29 cellular contexts compared by ENCODE assay signal in the genomic region with DNA sequence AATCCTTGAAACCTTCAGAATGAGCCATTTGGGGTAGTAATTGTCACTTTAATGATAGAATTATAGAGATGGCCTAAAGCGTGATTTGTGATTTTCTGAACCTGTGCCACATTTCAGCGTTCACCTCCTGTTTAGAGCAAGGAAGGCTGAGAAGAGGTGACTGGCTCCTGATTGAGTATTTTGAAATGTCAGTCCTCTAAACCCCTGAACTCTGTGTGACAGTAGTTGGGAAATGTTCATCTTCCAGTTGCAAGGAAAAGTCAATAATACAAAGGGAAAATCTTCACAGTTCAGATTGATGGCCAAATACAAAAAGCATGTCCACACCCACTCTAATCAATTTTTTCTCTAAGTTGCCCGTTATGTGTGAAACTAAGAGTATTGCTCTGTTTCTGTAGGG.
DNase-seq lines count a peak whose midpoint lies in the region; ATAC-seq and TF ChIP-seq lines count a peak whose summit lies in the region.
"Had no signal": no experiment of that assay in that cellular context is flagged by ENCODE, and none has a peak within 500 bp of the region (broad histone marks: within the 10 kb centered on the region; RNA-seq: fewer than 3 reads in every experiment).

No MANE protein-coding gene starts in this region.

- peaks cover 25% of the 10 kb centered on the region for H3K36me3 Mint-ChIP-seq in central memory CD8-positive, alpha-beta T cell (ENCODE audit: insufficient read depth)
- H3K36me3 Mint-ChIP-seq in activated CD8-positive, alpha-beta memory T cell treated with anti-CD3 and anti-CD28 coated beads, Interleukin-2, amount 10 ng/mL, durations not matched to agents 7 days and 5 days = peaks cover 19% of the 10 kb centered on the region

- H3K4me1 Mint-ChIP-seq in central memory CD8-positive, alpha-beta T cell = peaks cover 18% of the 10 kb centered on the region
- peaks cover 8% of the 10 kb centered on the region for H3K4me1 Mint-ChIP-seq in activated CD8-positive, alpha-beta memory T cell treated with anti-CD3 and anti-CD28 coated beads, Interleukin-2, amount 10 ng/mL, durations not matched to agents 7 days and 5 days

- peaks cover 0 to 21% (median 0%) of the 10 kb centered on the region in 9 donors for H3K36me3 ChIP-seq in heart right ventricle
- no peaks in the 10 kb centered on the region for H3K36me3 ChIP-seq in lower lobe of right lung
- H3K36me3 ChIP-seq in transverse colon = no peaks in the 10 kb centered on the region
- H3K36me3 ChIP-seq: breast epithelium had no signal

- in situ Hi-C loops in transverse colon (cut with MboI; ENCODE audit: low pct_ligation_motif_present in 1 of 4, low pct_unique_long_range_greater_than_20kb in 1 of 4, low sequenced_read_pairs in 3 of 4) = no loop called here

- H3K27me3 Mint-ChIP-seq in central memory CD8-positive, alpha-beta T cell = no peaks in the 10 kb centered on the region
- no peaks in the 10 kb centered on the region for H3K27me3 Mint-ChIP-seq in activated CD8-positive, alpha-beta memory T cell treated with anti-CD3 and anti-CD28 coated beads, Interleukin-2, amount 10 ng/mL, durations not matched to agents 7 days and 5 days

- TF ChIP-seq CTCF in heart right ventricle (IDR thresholded peaks at IDR 0.05) (no peak), lower lobe of right lung (IDR thresholded peaks at IDR 0.05) (no peak), transverse colon (IDR thresholded peaks at IDR 0.05) (no peak)

- ATAC-seq in heart right ventricle (no peak), left ventricle myocardium superior (no peak), lower lobe of right lung (no peak), GM21717 (IDR thresholded peaks at IDR 0.05; ENCODE audit: unreplicated experiment) (no peak)
- ATAC-seq in central memory CD8-positive, alpha-beta T cell (replicated peaks; ENCODE audit: extremely low read depth, poor library complexity, severe bottlenecking) = no peak
- no peak for ATAC-seq in activated CD8-positive, alpha-beta memory T cell treated with anti-CD3 and anti-CD28 coated beads, Interleukin-2, amount 10 ng/mL, durations not matched to agents 7 days and 5 days
- ATAC-seq: A549; activated T-cell treated with anti-CD3 and anti-CD28 coated beads, Interleukin-2, amount 50 U/mL, for 4 hours; stimulated activated naive CD8-positive, alpha-beta T cell treated with anti-CD3 and anti-CD28 coated beads, Interleukin-15, Interleukin-2, amounts not matched to agents 100 U/mL and 50 U/mL, for 24 hours had no signal

- no peaks in the 10 kb centered on the region for H3K9me3 Mint-ChIP-seq in central memory CD8-positive, alpha-beta T cell
- no peaks in the 10 kb centered on the region for H3K9me3 Mint-ChIP-seq in activated CD8-positive, alpha-beta memory T cell treated with anti-CD3 and anti-CD28 coated beads, Interleukin-2, amount 10 ng/mL, durations not matched to agents 7 days and 5 days (ENCODE audit: low read depth)
- H3K9me3 Mint-ChIP-seq: activated T-cell treated with anti-CD3 and anti-CD28 coated beads, Interleukin-2, amount 50 U/mL, for 4 hours had no signal

- H3K4me1 ChIP-seq in heart right ventricle (peaks cover 0 to 12% (median 0%) of the 10 kb centered on the region in 9 donors), lower lobe of right lung (no peaks in the 10 kb centered on the region), transverse colon (no peaks in the 10 kb centered on the region)
- H3K4me1 ChIP-seq: A549, breast epithelium, testis had no signal

- H3K9me3 ChIP-seq in heart right ventricle (no peaks in the 10 kb centered on the region), lower lobe of right lung (no peaks in the 10 kb centered on the region), transverse colon (no peaks in the 10 kb centered on the region)
- H3K9me3 ChIP-seq: A549, breast epithelium, testis had no signal

- TF ChIP-seq POLR2A in transverse colon (IDR thresholded peaks at IDR 0.05) = no peak

- TF ChIP-seq EP300 in transverse colon (IDR thresholded peaks at IDR 0.05; ENCODE audit: low read depth) = no peak

- no peak overlapping the region for H3K4me3 Mint-ChIP-seq in central memory CD8-positive, alpha-beta T cell
- H3K4me3 Mint-ChIP-seq in activated CD8-positive, alpha-beta memory T cell treated with anti-CD3 and anti-CD28 coated beads, Interleukin-2, amount 10 ng/mL, durations not matched to agents 7 days and 5 days = no peak overlapping the region
- H3K4me3 Mint-ChIP-seq: activated T-cell treated with anti-CD3 and anti-CD28 coated beads, Interleukin-2, amount 50 U/mL, for 4 hours had no signal

- H3K27me3 ChIP-seq in heart right ventricle = no peaks in the 10 kb centered on the region
- no peaks in the 10 kb centered on the region for H3K27me3 ChIP-seq in lower lobe of right lung (ENCODE audit: low read depth)
- H3K27me3 ChIP-seq in transverse colon = no peaks in the 10 kb centered on the region
- H3K27me3 ChIP-seq: breast epithelium, testis had no signal

- no peak for DNase-seq in heart right ventricle
- DNase-seq in left ventricle myocardium superior = no peak
- DNase-seq in central memory CD8-positive, alpha-beta T cell (ENCODE audit: low spot score in 2 of 2) = no peak
- no peak for DNase-seq in lower lobe of right lung
- no peak for DNase-seq in transverse colon
- no peak for DNase-seq in NCI-H1092 treated with DMSO at 0.1 percent for 48 hours (lab: John Stamatoyannopoulos, UW)
- no peak for DNase-seq in activated CD8-positive, alpha-beta memory T cell treated with anti-CD3 and anti-CD28 coated beads, Interleukin-2, amount 10 ng/mL, durations not matched to agents 7 days and 5 days
- DNase-seq: activated CD4-positive, alpha-beta T cell treated with anti-CD3 and anti-CD28 coated beads for 1 hour; activated CD8-positive, alpha-beta memory T cell treated with anti-CD3 and anti-CD28 coated beads for 24 hours; activated naive CD4-positive, alpha-beta T cell; activated T-cell treated with anti-CD3 and anti-CD28 coated beads, Interleukin-2, amount 50 U/mL, for 4 hours; amygdala; DMS153; effector memory CD4-positive, alpha-beta T cell; erythroblast; Kasumi-1; MV-4-11; NCI-H1694; NCI-H82; posterior cingulate gyrus; RPMI8226; stimulated activated naive CD8-positive, alpha-beta T cell treated with anti-CD3 and anti-CD28 coated beads, Interleukin-15, Interleukin-2, amounts not matched to agents 100 U/mL and 50 U/mL, for 24 hours; T-helper 2 cell; testis had no signal

- CTCF ChIA-PET in activated CD8-positive, alpha-beta memory T cell treated with anti-CD3 and anti-CD28 coated beads, Interleukin-2, amount 10 ng/mL, durations not matched to agents 7 days and 5 days (lab: Charles Lee) = no interaction called here

- H3K27ac ChIP-seq in heart right ventricle (peak overlapping the region in 9 of 10 donors; percentile 2 to 69 (median 46)), lower lobe of right lung (peak overlapping the region; percentile 32), transverse colon (peak overlapping the region; percentile 7 to 48 (median 24))
- H3K27ac ChIP-seq: A549, breast epithelium, SK-N-MC, testis had no signal

- intact Hi-C loops in heart right ventricle (cut with DNase I) = loop anchor here in 2 of 10 donors (5.0 to 10.0 kb wide), 4 partner anchors 80 to 1088 kb away; a partner anchor contains a TSS
- intact Hi-C loops in left ventricle myocardium superior (cut with micrococcal nuclease) = no loop called here
- intact Hi-C loops in lower lobe of right lung (cut with DNase I) = no loop called here
- intact Hi-C loops in transverse colon (cut with DNase I; ENCODE audit: low total_unique reads) = no loop called here

- peak overlapping the region; percentile 8 for H3K27ac Mint-ChIP-seq in central memory CD8-positive, alpha-beta T cell (ENCODE audit: low read depth)
- no peak overlapping the region for H3K27ac Mint-ChIP-seq in activated CD8-positive, alpha-beta memory T cell treated with anti-CD3 and anti-CD28 coated beads, Interleukin-2, amount 10 ng/mL, durations not matched to agents 7 days and 5 days

- WGBS in heart right ventricle, 2 donors = 66 to 70% methylated on average over 3 of the region's 3 CpGs
- WGBS in transverse colon (ENCODE audit: low coverage in 1 of 2), 2 donors = 56 to 59% methylated on average over 3 of the region's 3 CpGs

- H3K4me3 ChIP-seq in heart right ventricle (peak overlapping the region in 3 of 10 donors; percentile 30 to 38 (median 31)), lower lobe of right lung (no peak overlapping the region), transverse colon (no peak overlapping the region)
- H3K4me3 ChIP-seq: A549, breast epithelium, lung, SK-N-MC, testis had no signal
